Comparison of ENCODE assay signal across 22 cellular contexts in genomic region chr3:72633534-72633933, GRCh38.
DNase-seq lines count a peak whose midpoint lies in the region; ATAC-seq and TF ChIP-seq lines count a peak whose summit lies in the region.
"Had no signal": no experiment of that assay in that cellular context is flagged by ENCODE, and none has a peak within 500 bp of the region (broad histone marks: within the 10 kb centered on the region; RNA-seq: fewer than 3 reads in every experiment).

No MANE protein-coding gene starts in this region.

- peaks cover 55% of the 10 kb centered on the region for H3K27me3 ChIP-seq in OCI-LY3 (ENCODE audit: low read depth, low read length)
- H3K27me3 ChIP-seq: suprapubic skin had no signal

- no peaks in the 10 kb centered on the region for H3K36me3 ChIP-seq in OCI-LY3 (replicated peaks; ENCODE audit: low read depth, low read length)
- H3K36me3 ChIP-seq: suprapubic skin had no signal

- no peaks in the 10 kb centered on the region for H3K79me2 ChIP-seq in OCI-LY3 (ENCODE audit: low read length)
- H3K79me2 ChIP-seq: parathyroid adenoma had no signal

- H3K4me2 ChIP-seq in OCI-LY3 (ENCODE audit: low read length), result peak overlapping the region; percentile 20

- intact Hi-C loops in activated CD8-positive, alpha-beta T cell treated with anti-CD3 and anti-CD28 coated beads for 36 hours (cut with micrococcal nuclease), result no loop called here

- no peak overlapping the region for H3K4me3 Mint-ChIP-seq in activated CD8-positive, alpha-beta T cell treated with anti-CD3 and anti-CD28 coated beads for 36 hours
- no peak overlapping the region for H3K4me3 Mint-ChIP-seq in activated CD8-positive, alpha-beta T cell treated with anti-CD3 and anti-CD28 coated beads, Interleukin-2, amount 10 ng/mL, durations not matched to agents 7 days and 5 days
- H3K4me3 Mint-ChIP-seq: activated naive CD4-positive, alpha-beta T cell treated with anti-CD3 and anti-CD28 coated beads, Interleukin-2, amount 10 ng/mL, durations not matched to agents 7 days and 5 days; endodermal cell; naive thymus-derived CD4-positive, alpha-beta T cell had no signal

- H3K4me3 ChIP-seq in OCI-LY3 (ENCODE audit: low read length), result no peak overlapping the region
- H3K4me3 ChIP-seq: suprapubic skin had no signal

- H3K9me3 ChIP-seq in OCI-LY3 (ENCODE audit: insufficient read depth, low read length), result peaks cover 5% of the 10 kb centered on the region; the same call in 1 of the 2 replicates
- H3K9me3 ChIP-seq: suprapubic skin had no signal

- peaks cover 47% of the 10 kb centered on the region for H3K4me1 Mint-ChIP-seq in activated CD8-positive, alpha-beta T cell treated with anti-CD3 and anti-CD28 coated beads for 36 hours (ENCODE audit: low read depth)
- H3K4me1 Mint-ChIP-seq in activated CD8-positive, alpha-beta T cell treated with anti-CD3 and anti-CD28 coated beads, Interleukin-2, amount 10 ng/mL, durations not matched to agents 7 days and 5 days (ENCODE audit: low read depth), result peaks cover 23% of the 10 kb centered on the region

- peak; percentile 49 for DNase-seq in activated CD8-positive, alpha-beta T cell treated with anti-CD3 and anti-CD28 coated beads for 36 hours
- no peak for DNase-seq in activated CD8-positive, alpha-beta T cell treated with anti-CD3 and anti-CD28 coated beads, Interleukin-2, amount 10 ng/mL, durations not matched to agents 7 days and 5 days
- peak; percentile 26 for DNase-seq in kidney tubule cell (ENCODE audit: low spot score)
- DNase-seq in pons (ENCODE audit: low spot score), result no peak
- DNase-seq in GM10266 (ENCODE audit: extremely low spot score), result no peak
- DNase-seq: activated naive CD4-positive, alpha-beta T cell treated with anti-CD3 and anti-CD28 coated beads, Interleukin-2, amount 10 ng/mL, durations not matched to agents 7 days and 5 days; C1 segment of cervical spinal cord; endodermal cell; Karpas-422; left cardiac atrium; mesendoderm; NCI-H1092; NCI-H2081 treated with DMSO at 0.1 percent for 48 hours; NK-92 treated with Interleukin-12 subunit alpha and Interleukin-12 subunit beta, amount 100 ng/mL, for 24 hours had no signal

- peaks cover 30% of the 10 kb centered on the region for H3K4me1 ChIP-seq in OCI-LY3 (ENCODE audit: low read length)
- H3K4me1 ChIP-seq: parathyroid adenoma had no signal

- no peak for TF ChIP-seq CTCF in activated CD8-positive, alpha-beta T cell treated with anti-CD3 and anti-CD28 coated beads for 36 hours (IDR thresholded peaks at IDR 0.05)
- no peak for TF ChIP-seq CTCF in OCI-LY3 (IDR thresholded peaks at IDR 0.05; ENCODE audit: low read depth, low read length)
- no peak for TF ChIP-seq CTCF in GM10266 (IDR thresholded peaks at IDR 0.05; ENCODE audit: control insufficient read depth, insufficient read depth, low read depth, missing control alignments)

- peaks cover 6% of the 10 kb centered on the region for H3K9me3 Mint-ChIP-seq in activated CD8-positive, alpha-beta T cell treated with anti-CD3 and anti-CD28 coated beads for 36 hours
- peaks cover 3% of the 10 kb centered on the region for H3K9me3 Mint-ChIP-seq in activated CD8-positive, alpha-beta T cell treated with anti-CD3 and anti-CD28 coated beads, Interleukin-2, amount 10 ng/mL, durations not matched to agents 7 days and 5 days (ENCODE audit: insufficient read depth)

- H3K9ac ChIP-seq in OCI-LY3 (ENCODE audit: low read length), result no peak overlapping the region
- H3K9ac ChIP-seq: parathyroid adenoma had no signal

- peak overlapping the region; percentile 76 for H3K27ac Mint-ChIP-seq in activated CD8-positive, alpha-beta T cell treated with anti-CD3 and anti-CD28 coated beads for 36 hours
- no peak overlapping the region for H3K27ac Mint-ChIP-seq in activated CD8-positive, alpha-beta T cell treated with anti-CD3 and anti-CD28 coated beads, Interleukin-2, amount 10 ng/mL, durations not matched to agents 7 days and 5 days
- H3K27ac Mint-ChIP-seq: activated naive CD4-positive, alpha-beta T cell treated with anti-CD3 and anti-CD28 coated beads, Interleukin-2, amount 10 ng/mL, durations not matched to agents 7 days and 5 days; endodermal cell had no signal

- peak; percentile 40 for ATAC-seq in activated CD8-positive, alpha-beta T cell treated with anti-CD3 and anti-CD28 coated beads for 36 hours
- no peak for ATAC-seq in activated CD8-positive, alpha-beta T cell treated with anti-CD3 and anti-CD28 coated beads, Interleukin-2, amount 10 ng/mL, durations not matched to agents 7 days and 5 days
- ATAC-seq in GM18502 (IDR thresholded peaks at IDR 0.05; ENCODE audit: poor library complexity, unreplicated experiment) (peak; percentile 36), GM21360 (IDR thresholded peaks at IDR 0.05; ENCODE audit: unreplicated experiment) (no peak)
- ATAC-seq: left cardiac atrium; naive thymus-derived CD4-positive, alpha-beta T cell; sciatic nerve had no signal

- peaks cover 4% of the 10 kb centered on the region; the same call in 1 of the 2 replicates for H4K20me1 ChIP-seq in OCI-LY3 (ENCODE audit: insufficient read depth, low read length)

- CTCF ChIA-PET in activated CD8-positive, alpha-beta T cell treated with anti-CD3 and anti-CD28 coated beads for 36 hours (lab: Charles Lee), result interaction anchor here (0.9 kb wide), 1 partner anchor 32 kb away, joined by 3 read pairs; no protein-coding TSS in a partner anchor
- CTCF ChIA-PET in activated CD8-positive, alpha-beta T cell treated with anti-CD3 and anti-CD28 coated beads, Interleukin-2, amount 10 ng/mL, durations not matched to agents 7 days and 5 days (lab: Charles Lee), result interaction anchor here (1.2 kb wide), 1 partner anchor 32 kb away, joined by 3 read pairs; no protein-coding TSS in a partner anchor

- no peaks in the 10 kb centered on the region for H3K36me3 Mint-ChIP-seq in activated CD8-positive, alpha-beta T cell treated with anti-CD3 and anti-CD28 coated beads for 36 hours (ENCODE audit: low read depth)
- peaks cover 3% of the 10 kb centered on the region for H3K36me3 Mint-ChIP-seq in activated CD8-positive, alpha-beta T cell treated with anti-CD3 and anti-CD28 coated beads, Interleukin-2, amount 10 ng/mL, durations not matched to agents 7 days and 5 days (ENCODE audit: low read depth)
- H3K36me3 Mint-ChIP-seq: activated naive CD4-positive, alpha-beta T cell treated with anti-CD3 and anti-CD28 coated beads, Interleukin-2, amount 10 ng/mL, durations not matched to agents 7 days and 5 days had no signal

- no peak overlapping the region for H2AFZ ChIP-seq in OCI-LY3 (ENCODE audit: low read depth, low read length)
- H2AFZ ChIP-seq: parathyroid adenoma had no signal

- H3K27ac ChIP-seq in OCI-LY3 (ENCODE audit: low read length), result no peak overlapping the region
- H3K27ac ChIP-seq: parathyroid adenoma, RWPE1, suprapubic skin had no signal

- POLR2A ChIA-PET in activated CD8-positive, alpha-beta T cell treated with anti-CD3 and anti-CD28 coated beads for 36 hours (lab: Charles Lee), result interaction anchor here (1.0 kb wide), 1 partner anchor 151 kb away, joined by 4 read pairs; no protein-coding TSS in a partner anchor
- POLR2A ChIA-PET in activated CD8-positive, alpha-beta T cell treated with anti-CD3 and anti-CD28 coated beads, Interleukin-2, amount 10 ng/mL, durations not matched to agents 7 days and 5 days (lab: Charles Lee), result no interaction called here

- peaks cover 11% of the 10 kb centered on the region for H3K27me3 Mint-ChIP-seq in activated CD8-positive, alpha-beta T cell treated with anti-CD3 and anti-CD28 coated beads for 36 hours
- no peaks in the 10 kb centered on the region for H3K27me3 Mint-ChIP-seq in activated CD8-positive, alpha-beta T cell treated with anti-CD3 and anti-CD28 coated beads, Interleukin-2, amount 10 ng/mL, durations not matched to agents 7 days and 5 days (ENCODE audit: low read depth)
- H3K27me3 Mint-ChIP-seq: activated naive CD4-positive, alpha-beta T cell treated with anti-CD3 and anti-CD28 coated beads, Interleukin-2, amount 10 ng/mL, durations not matched to agents 7 days and 5 days had no signal

Comparison
In these comparisons a context has a peak if more than half of its experiments do, and no peak if none do; other contexts are left out.
1. ATAC-seq: peak in activated CD8-positive, alpha-beta T cell treated with anti-CD3 and anti-CD28 coated beads for 36 hours (single experiment) and GM18502 (single experiment); none in activated CD8-positive, alpha-beta T cell treated with anti-CD3 and anti-CD28 coated beads, Interleukin-2, amount 10 ng/mL, durations not matched to agents 7 days and 5 days (single experiment) and GM21360 (single experiment).
2. DNase-seq: peak in activated CD8-positive, alpha-beta T cell treated with anti-CD3 and anti-CD28 coated beads for 36 hours (single experiment) and kidney tubule cell (single experiment); none in activated CD8-positive, alpha-beta T cell treated with anti-CD3 and anti-CD28 coated beads, Interleukin-2, amount 10 ng/mL, durations not matched to agents 7 days and 5 days (single experiment), pons (single experiment) and GM10266 (single experiment).